In the genomic region with DNA sequence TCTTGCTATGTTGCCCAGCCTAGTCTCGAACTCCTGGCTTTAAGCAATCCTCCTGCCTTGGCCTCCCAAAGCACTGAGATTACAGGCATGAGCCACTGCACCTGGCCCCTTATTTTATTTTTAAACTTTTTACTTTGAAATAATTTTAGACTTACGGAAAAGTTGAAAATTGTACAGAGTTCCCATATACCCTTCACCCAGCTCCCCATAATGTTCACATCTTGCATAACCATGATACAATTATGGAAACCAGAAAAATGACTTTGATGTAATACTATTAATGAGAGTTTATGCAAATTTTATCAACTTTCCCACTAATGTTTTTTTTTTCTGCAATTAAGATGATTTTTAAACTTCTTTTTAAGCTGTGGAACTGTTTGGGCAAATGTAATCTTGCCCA, we compare ENCODE assay signal across 10 cellular contexts.
ATAC-seq and TF ChIP-seq lines count a peak whose summit lies in the region.
"Had no signal": no experiment of that assay in that cellular context is flagged by ENCODE, and none has a peak within 500 bp of the region (broad histone marks: within the 10 kb centered on the region; RNA-seq: fewer than 3 reads in every experiment).

No MANE protein-coding gene starts in this region.

- no peaks in the 10 kb centered on the region for H3K9me3 ChIP-seq in HEK293 (ENCODE audit: control insufficient read depth, insufficient read depth, low read depth, low read length)
- H3K9me3 ChIP-seq: A549; BE2C; BLaER1; BLaER1 treated with 17β-estradiol and CSF1 and Interleukin-3, amounts not matched to agents 10 nM and 100 nM; Caco-2 had no signal

- no peak overlapping the region for H3K4me3 ChIP-seq in HEK293 (ENCODE audit: low read depth, low read length)
- H3K4me3 ChIP-seq: A549; BLaER1; BLaER1 treated with 17β-estradiol and CSF1 and Interleukin-3, amounts not matched to agents 10 nM and 100 nM had no signal

- H3K4me1 ChIP-seq in HEK293 (ENCODE audit: control insufficient read depth, insufficient read depth, low read length): no peaks in the 10 kb centered on the region
- H3K4me1 ChIP-seq: A549; BE2C; BLaER1; BLaER1 treated with 17β-estradiol and CSF1 and Interleukin-3, amounts not matched to agents 10 nM and 100 nM; Caco-2 had no signal

- POLR2A ChIA-PET in HEK293 (lab: Yijun Ruan, JAX): no interaction called here

- no peak for TF ChIP-seq CTCF in HEK293 (tag by site-specific recombination; IDR thresholded peaks at IDR 0.05)

- no peak overlapping the region for H3K27ac ChIP-seq in HEK293 (ENCODE audit: extremely low read depth, low read depth, low read length)
- H3K27ac ChIP-seq: 22Rv1; A549; BLaER1; BLaER1 treated with 17β-estradiol and CSF1 and Interleukin-3, amounts not matched to agents 10 nM and 100 nM; C4-2B had no signal

- ATAC-seq in GM18505 (IDR thresholded peaks at IDR 0.05; ENCODE audit: unreplicated experiment): no peak
- ATAC-seq: A549; CD8-positive, alpha-beta T cell had no signal

- TF ChIP-seq POLR2A in GM18505 (IDR thresholded peaks at IDR 0.05; ENCODE audit: borderline replicate concordance, extremely low read depth, insufficient read depth, insufficient read length): no peak

- no peaks in the 10 kb centered on the region for H3K36me3 ChIP-seq in HEK293 (ENCODE audit: control insufficient read depth in 2 of 2, insufficient read depth in 1 of 2, low read length in 2 of 2)
- H3K36me3 ChIP-seq: BE2C; BLaER1; BLaER1 treated with 17β-estradiol and CSF1 and Interleukin-3, amounts not matched to agents 10 nM and 100 nM had no signal

- CTCF ChIA-PET in HEK293 (lab: Yijun Ruan, JAX): no interaction called here

TF ChIP-seq in HEK293, 187 proteins besides CTCF, POLR2A, EP300 and RAD21:
- TF ChIP-seq ZFP69B (tag by site-specific recombination; IDR thresholded peaks at IDR 0.05) (no peak), ZNF529 (tag by site-specific recombination; IDR thresholded peaks at IDR 0.05; ENCODE audit: insufficient replicate concordance) (peak; percentile 97)
- TF ChIP-seq, protein P1, sequence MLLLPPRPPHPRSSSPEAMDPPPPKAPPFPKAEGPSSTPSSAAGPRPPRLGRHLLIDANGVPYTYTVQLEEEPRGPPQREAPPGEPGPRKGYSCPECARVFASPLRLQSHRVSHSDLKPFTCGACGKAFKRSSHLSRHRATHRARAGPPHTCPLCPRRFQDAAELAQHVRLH (tag by site-specific recombination; IDR thresholded peaks at IDR 0.05): no peak
